ENCODE assay signal across 30 cellular contexts in genomic region chr3:122700193-122700592, GRCh38. TPM values are rescaled to one million over a fixed set of nuclear protein-coding genes. Genes with fewer than 3 reads are reported as not detected.
"Had no signal": no experiment of that assay in that cellular context is flagged by ENCODE, and none has a peak within 500 bp of the region (broad histone marks: within the 10 kb centered on the region; RNA-seq: fewer than 3 reads in every experiment).

No MANE protein-coding gene starts in this region.

- H3K27me3 Mint-ChIP-seq: activated naive CD4-positive, alpha-beta T cell treated with anti-CD3 and anti-CD28 coated beads, Interleukin-2, amount 50 U/mL, for 24 hours; effector memory CD8-positive, alpha-beta T cell; progenitor cell of endocrine pancreas had no signal

- DNase-seq: activated CD4-positive, alpha-beta T cell treated with anti-CD3 and anti-CD28 coated beads, Interleukin-2, amount 50 U/mL, for 1 hour; activated CD8-positive, alpha-beta memory T cell treated with anti-CD3 and anti-CD28 coated beads for 24 hours; activated gamma-delta T cell treated with Interleukin-2 at 50 U/mL for 16 hours; anterior cingulate cortex; cerebellar nuclear complex; dorsolateral prefrontal cortex; effector memory CD8-positive, alpha-beta T cell; head of caudate nucleus; hypothalamus; immature natural killer cell; kidney glomerular epithelial cell; lower lobe of right lung; mesendoderm; mucosa of descending colon; ovary; stimulated activated CD4-positive, alpha-beta T cell treated with anti-CD3 and anti-CD28 coated beads, Interleukin-12 subunit alpha, Interleukin-12 subunit beta, amount 100 ng/mL, for 4 hours; stimulated activated CD4-positive, alpha-beta T cell treated with anti-CD3 and anti-CD28 coated beads, Interleukin-4, amount 100 ng/mL, for 1 hour; stomach; SW 1271; thyroid gland had no signal

- ATAC-seq: effector memory CD8-positive, alpha-beta T cell; left lobe of liver; lower lobe of right lung; mucosa of descending colon; sciatic nerve had no signal

- H3K27me3 ChIP-seq: dorsolateral prefrontal cortex, ovary, stomach, thyroid gland, upper lobe of left lung, vagina had no signal

- H3K9me3 Mint-ChIP-seq: activated naive CD4-positive, alpha-beta T cell treated with anti-CD3 and anti-CD28 coated beads, Interleukin-2, amount 50 U/mL, for 24 hours; effector memory CD8-positive, alpha-beta T cell; immature natural killer cell; T-helper 1 cell treated with Interleukin-12 subunit alpha and Interleukin-12 subunit beta and Interleukin-4 antibody, amounts not matched to agents 30 μg/mL and 1 μg/mL, for 36 hours had no signal

- H3K4me3 ChIP-seq: coronary artery, dorsolateral prefrontal cortex, lower lobe of right lung, mucosa of descending colon, ovary, skin epidermis, stomach, thyroid gland, upper lobe of left lung, vagina had no signal

- H3K4me1 ChIP-seq: stomach had no signal

- H3K4me3 Mint-ChIP-seq: activated naive CD4-positive, alpha-beta T cell treated with anti-CD3 and anti-CD28 coated beads, Interleukin-2, amount 50 U/mL, for 24 hours; effector memory CD8-positive, alpha-beta T cell; immature natural killer cell; T-helper 1 cell treated with Interleukin-12 subunit alpha and Interleukin-12 subunit beta and Interleukin-4 antibody, amounts not matched to agents 30 μg/mL and 1 μg/mL, for 36 hours had no signal

- H3K27ac ChIP-seq: coronary artery, dorsolateral prefrontal cortex, lower lobe of right lung, ovary, skin epidermis, stomach, thyroid gland, upper lobe of left lung, vagina had no signal

- H3K36me3 ChIP-seq: lower lobe of right lung, ovary had no signal

- H3K27ac Mint-ChIP-seq: activated naive CD4-positive, alpha-beta T cell treated with anti-CD3 and anti-CD28 coated beads, Interleukin-2, amount 50 U/mL, for 24 hours; T-helper 1 cell treated with Interleukin-12 subunit alpha and Interleukin-12 subunit beta and Interleukin-4 antibody, amounts not matched to agents 30 μg/mL and 1 μg/mL, for 36 hours had no signal

RNA-seq across cellular contexts. Expression of gene PARP14, which starts 19.6 kb away (rescaled TPM):
- polyA plus RNA-seq: neural cell had no signal
